In the genomic region with DNA sequence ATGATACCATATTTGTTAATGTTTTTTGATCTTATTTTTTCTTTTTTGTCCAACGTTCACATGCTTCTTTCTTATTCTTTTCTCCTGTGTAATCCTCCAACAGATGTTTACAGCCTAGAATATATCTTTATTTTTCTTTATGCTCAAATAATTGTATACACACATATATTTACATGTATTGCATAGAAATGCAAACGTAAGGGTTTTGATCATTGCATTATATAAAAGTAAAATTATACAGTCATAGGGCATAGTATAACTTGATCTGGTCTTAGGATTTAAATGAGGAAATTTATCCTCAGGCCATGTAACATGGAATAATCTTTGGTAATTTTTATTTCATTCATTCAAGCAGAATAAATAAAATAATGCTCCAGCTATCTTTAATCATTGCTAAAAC, we compare ENCODE assay signal across 10 cellular contexts.
"Had no signal": no experiment of that assay in that cellular context is flagged by ENCODE, and none has a peak within 500 bp of the region (broad histone marks: within the 10 kb centered on the region; RNA-seq: fewer than 3 reads in every experiment).

No MANE protein-coding gene starts in this region.

- H3K4me3 ChIP-seq: GM23248, HAP-1 had no signal

- H3K36me3 ChIP-seq: HAP-1 had no signal

- FAIRE-seq: HTR-8/SVneo had no signal

- ATAC-seq: HCT116 had no signal

- H3K9ac ChIP-seq: GM23248, KMS-11 had no signal

- H3K4me1 ChIP-seq: HAP-1 had no signal

- H3K27ac ChIP-seq: GM23248, KMS-11 had no signal

- H3K4me2 ChIP-seq: KMS-11 had no signal

- H3K9me3 ChIP-seq: HAP-1 had no signal

- DNase-seq: GM23248, GOT3, H7, HFFc6, Karpas-422, KBM-7 had no signal

- H2AFZ ChIP-seq: GM23248 had no signal
